Comparison of ENCODE assay signal across 1 cellular context in genomic region chr5:133110709-133111108, GRCh38.
TF ChIP-seq lines count a peak whose summit lies in the region.

No MANE protein-coding gene starts in this region.

TF ChIP-seq in SK-N-SH, 30 proteins besides CTCF, POLR2A, EP300 and RAD21 (continued from another document):
- no peak for TF ChIP-seq ZBTB33 (IDR thresholded peaks at IDR 0.05; ENCODE audit: borderline replicate concordance, low read depth)
- no peak for TF ChIP-seq MAX (IDR thresholded peaks at IDR 0.05; ENCODE audit: low read depth)
- no peak for TF ChIP-seq NRF1 (IDR thresholded peaks at IDR 0.05; ENCODE audit: low read depth, low read length)
- no peak for TF ChIP-seq SMC3 (IDR thresholded peaks at IDR 0.05; ENCODE audit: low read depth, low read length)
- no peak for TF ChIP-seq SIN3A (IDR thresholded peaks at IDR 0.05; ENCODE audit: borderline replicate concordance, low read depth, low read length)
